8 cellular contexts compared by ENCODE assay signal in the genomic region with DNA sequence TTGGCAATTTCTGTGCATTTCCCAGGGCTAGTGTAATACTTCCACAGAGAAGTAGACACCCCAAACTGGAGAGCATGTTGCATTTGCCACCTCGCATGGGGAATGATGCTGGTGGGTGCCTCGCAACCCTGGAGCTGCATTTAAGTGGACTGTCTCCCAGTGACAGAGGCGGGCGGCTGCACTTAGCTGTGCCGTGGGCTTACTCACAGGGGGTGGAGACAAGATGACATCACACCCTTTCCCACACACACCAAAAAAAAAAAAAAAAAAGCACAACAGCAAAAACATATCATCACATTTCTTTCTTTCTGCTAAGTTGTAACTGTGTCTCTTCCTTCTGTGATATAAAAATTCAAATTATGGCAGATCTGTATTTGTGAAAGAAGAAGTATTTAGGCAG. TPM values are rescaled to one million over a fixed set of nuclear protein-coding genes. Genes with fewer than 3 reads are reported as not detected.
A peak's percentile ranks its signal among the peaks of the same experiment; 100 is the strongest.
DNase-seq lines count a peak whose midpoint lies in the region; ATAC-seq and TF ChIP-seq lines count a peak whose summit lies in the region.

A gene with protein sequence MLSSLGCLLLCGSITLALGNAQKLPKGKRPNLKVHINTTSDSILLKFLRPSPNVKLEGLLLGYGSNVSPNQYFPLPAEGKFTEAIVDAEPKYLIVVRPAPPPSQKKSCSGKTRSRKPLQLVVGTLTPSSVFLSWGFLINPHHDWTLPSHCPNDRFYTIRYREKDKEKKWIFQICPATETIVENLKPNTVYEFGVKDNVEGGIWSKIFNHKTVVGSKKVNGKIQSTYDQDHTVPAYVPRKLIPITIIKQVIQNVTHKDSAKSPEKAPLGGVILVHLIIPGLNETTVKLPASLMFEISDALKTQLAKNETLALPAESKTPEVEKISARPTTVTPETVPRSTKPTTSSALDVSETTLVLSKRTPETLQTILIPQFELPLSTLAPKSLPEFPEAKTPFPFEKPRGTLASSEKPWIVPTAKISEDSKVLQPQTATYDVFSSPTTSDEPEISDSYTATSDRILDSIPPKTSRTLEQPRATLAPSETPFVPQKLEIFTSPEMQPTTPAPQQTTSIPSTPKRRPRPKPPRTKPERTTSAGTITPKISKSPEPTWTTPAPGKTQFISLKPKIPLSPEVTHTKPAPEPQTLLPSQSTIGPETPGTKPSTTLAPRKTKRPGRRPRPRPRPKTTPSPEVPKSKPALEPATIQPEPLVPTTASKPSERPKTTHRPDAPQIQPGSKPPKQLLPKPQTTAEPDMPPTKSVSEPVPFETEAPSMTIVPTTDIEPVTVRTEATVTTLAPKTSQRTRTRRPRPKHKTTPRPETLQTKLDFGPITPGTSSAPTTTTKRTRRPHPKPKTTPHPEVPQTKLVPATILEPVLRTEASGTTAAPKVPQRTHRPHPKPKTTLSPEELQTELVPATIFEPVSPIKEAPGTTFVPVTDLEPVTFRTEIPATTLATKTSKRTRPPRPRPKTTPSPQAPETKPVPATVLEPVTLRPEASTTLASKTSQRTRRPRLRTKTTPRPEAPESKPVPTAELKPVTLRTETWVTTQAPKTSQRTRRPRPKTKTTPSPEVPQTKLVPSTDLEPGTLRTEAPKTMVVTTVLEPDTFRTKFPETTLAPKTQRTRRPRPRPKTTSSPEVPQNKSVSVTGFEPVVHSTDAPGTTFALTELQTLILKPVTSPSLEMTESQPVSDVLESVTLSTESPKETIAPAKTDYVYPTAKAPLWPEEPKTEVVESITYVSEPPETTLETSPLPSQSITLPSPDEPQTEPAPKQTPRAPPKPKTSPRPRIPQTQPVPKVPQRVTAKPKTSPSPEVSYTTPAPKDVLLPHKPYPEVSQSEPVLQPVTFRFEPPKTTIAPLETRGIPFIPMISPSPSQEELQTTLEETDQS (N-terminal part only) (minus strand): TSS at position 113 of the 400 bp plus-strand sequence. CDS start 37 bp downstream, at position 76.

- in situ Hi-C loops in ACHN (cut with HindIII; ENCODE audit: low pct_ligation_motif_present, low pct_unique_long_range_greater_than_20kb, low sequenced_read_pairs) = no loop called here

- H3K4me3 ChIP-seq in MG63 (peak within 1 kb of the TSS; percentile 32), lower leg skin (ENCODE audit: low read depth, poor library complexity, severe bottlenecking) (peak within 1 kb of the TSS; percentile 4), thoracic aorta (peak within 1 kb of the TSS; percentile 78)

- peaks cover 0 to 27% of the 10 kb centered on the region in 2 donors for H3K4me1 ChIP-seq in thoracic aorta (ENCODE audit: control insufficient read depth in 1 of 2, low read depth in 2 of 2)

- intact Hi-C loops in lower leg skin (cut with DNase I; ENCODE audit: low total_unique reads) = no loop called here

- WGBS in lower leg skin, 2 donors = 3 to 20% methylated on average over 5 of the region's 5 CpGs

- DNase-seq in ACHN = peak; percentile 78
- peak; percentile 84 for DNase-seq in MG63
- DNase-seq in dermis blood vessel endothelial cell = peak; percentile 93
- peak; percentile 63 to 91 for DNase-seq in lower leg skin (ENCODE audit: low spot score in 2 of 2)
- peak; percentile 65 for DNase-seq in thoracic aorta (ENCODE audit: low spot score)
- DNase-seq in Kasumi-1 (lab: John Stamatoyannopoulos, UW) = no peak
- DNase-seq in ecto neural progenitor cell (ENCODE audit: low spot score) = no peak

- no peaks in the 10 kb centered on the region for H3K36me3 ChIP-seq in MG63
- no peaks in the 10 kb centered on the region for H3K36me3 ChIP-seq in thoracic aorta

- H3K27me3 ChIP-seq in MG63 (no peaks in the 10 kb centered on the region), thoracic aorta (replicated peaks; ENCODE audit: insufficient read depth) (no peaks in the 10 kb centered on the region)

- no peak for TF ChIP-seq CTCF in lower leg skin (IDR thresholded peaks at IDR 0.05)
- TF ChIP-seq CTCF in thoracic aorta (IDR thresholded peaks at IDR 0.05) = no peak

- H3K9me3 ChIP-seq in MG63 = no peaks in the 10 kb centered on the region
- H3K9me3 ChIP-seq in thoracic aorta = no peaks in the 10 kb centered on the region

- H3K27ac ChIP-seq in thoracic aorta = peak within 1 kb of the TSS; percentile 42 to 50

- no peak for TF ChIP-seq POLR2A in lower leg skin (IDR thresholded peaks at IDR 0.05)

- ATAC-seq in thoracic aorta (ENCODE audit: insufficient number of reproducible peaks, low FRiP score, low read depth) = peak; percentile 83
- ATAC-seq in HG03342 (IDR thresholded peaks at IDR 0.05; ENCODE audit: unreplicated experiment) = no peak

RNA-seq across cellular contexts. Expression of the gene that starts here (rescaled TPM):
- 1.1 and 2.1 TPM in 2 replicates for total RNA-seq in MG63 (2014; rRNA removed; shearing (Covaris generic); ENCODE audit: low replicate concordance)
- total RNA-seq in dermis blood vessel endothelial cell (9.5 and 32.0 TPM in 2 replicates), lower leg skin (10 to 100 TPM; 12.3 to 57.8 (median 22.0) TPM), thoracic aorta (100 to 1,000 TPM in 1 of 2 donors, 10 to 100 TPM in 1; 46.8 to 185 TPM)

Comparison
In these comparisons a context has a peak if more than half of its experiments do, and no peak if none do; other contexts are left out.
1. DNase-seq: peak in ACHN (single experiment), MG63 (single experiment), dermis blood vessel endothelial cell (single experiment), lower leg skin (2 of 2) and thoracic aorta (single experiment); none in Kasumi-1 (0 of 2) and ecto neural progenitor cell (single experiment).
2. H3K4me3 ChIP-seq: peak in every context shown above with its lines; median percentile 78 in thoracic aorta; 32 in MG63; 4 in lower leg skin.